ENCODE assay signal across 1 cellular context in the genomic region with DNA sequence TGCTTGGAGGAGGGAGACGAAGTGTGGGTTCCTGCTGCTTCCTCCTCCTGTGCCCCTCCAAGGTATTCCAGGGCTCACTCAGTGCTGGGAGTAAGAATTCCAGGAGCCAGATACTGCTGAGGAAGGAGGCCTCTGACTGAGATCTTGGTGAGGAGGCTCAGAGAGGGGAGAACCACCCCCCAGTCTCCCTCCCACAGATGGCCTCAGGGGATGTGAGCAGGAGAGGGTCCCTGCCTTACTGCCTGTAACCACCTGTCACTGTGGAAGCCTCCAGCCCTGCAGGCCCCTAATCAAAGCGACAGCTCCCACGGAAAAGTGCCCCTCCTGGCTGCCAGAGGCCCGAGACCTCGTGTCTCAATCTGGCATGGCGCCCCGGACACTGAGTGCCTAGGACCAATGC.
TF ChIP-seq lines count a peak whose summit lies in the region.

No MANE protein-coding gene starts in this region.

TF ChIP-seq in H1, 55 proteins besides CTCF, POLR2A, EP300 and RAD21:
- TF ChIP-seq HDAC2 (IDR thresholded peaks at IDR 0.05; ENCODE audit: borderline replicate concordance in 1 of 2, low read depth in 2 of 2, low read length in 2 of 2) (no peak), CREB1 (IDR thresholded peaks at IDR 0.05) (no peak), FOSL1 (IDR thresholded peaks at IDR 0.05; ENCODE audit: insufficient read depth, low read depth, low read length) (no peak), BCL11A (IDR thresholded peaks at IDR 0.05; ENCODE audit: low read depth in 2 of 2, low read length in 2 of 2) (no peak)
